In the genomic region with DNA sequence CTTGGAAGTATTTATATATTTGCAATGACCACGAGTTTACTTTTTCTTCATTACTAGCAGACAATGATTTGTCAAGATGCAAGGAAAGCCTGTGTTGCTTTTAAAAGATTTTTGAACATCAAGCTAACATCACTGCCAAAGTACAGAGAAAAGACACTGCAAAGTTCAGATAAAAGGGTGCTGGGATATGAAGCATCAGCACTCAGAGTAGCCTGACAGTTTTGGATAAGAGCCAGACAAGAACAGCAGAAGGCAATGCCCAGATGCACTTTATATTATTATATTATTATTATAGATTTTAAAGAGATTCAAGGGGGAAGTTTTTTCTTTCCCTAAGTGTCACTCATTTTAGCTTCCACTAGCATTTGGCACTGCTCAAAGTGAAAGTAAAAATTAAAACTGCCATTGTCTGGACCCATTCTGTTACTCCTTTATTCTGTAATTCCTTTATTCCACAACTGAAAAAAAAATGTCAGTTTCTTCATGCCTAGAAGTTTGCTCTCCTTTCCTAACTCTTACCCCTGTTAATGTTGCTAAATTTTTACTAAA, we compare ENCODE assay signal across 14 cellular contexts.
DNase-seq lines count a peak whose midpoint lies in the region; ATAC-seq and TF ChIP-seq lines count a peak whose summit lies in the region.
"Had no signal": no experiment of that assay in that cellular context is flagged by ENCODE, and none has a peak within 500 bp of the region (broad histone marks: within the 10 kb centered on the region; RNA-seq: fewer than 3 reads in every experiment).

No MANE protein-coding gene starts in this region.

- in situ Hi-C loops in Panc1 (cut with HindIII; ENCODE audit: low pct_unique_long_range_greater_than_20kb, low sequenced_read_pairs), result no loop called here

- H3K9me3 ChIP-seq in Panc1 (ENCODE audit: control insufficient read depth, insufficient read depth, low read depth, low read length), result no peaks in the 10 kb centered on the region
- no peaks in the 10 kb centered on the region for H3K9me3 ChIP-seq in fibroblast of lung (ENCODE audit: control insufficient read depth, insufficient read depth, low read depth, low read length)
- no peaks in the 10 kb centered on the region for H3K9me3 ChIP-seq in smooth muscle cell (replicated peaks; ENCODE audit: low read depth)

- H3K4me1 Mint-ChIP-seq in T-helper 1 cell treated with Interleukin-12 subunit alpha and Interleukin-12 subunit beta and Interleukin-4 antibody, amounts not matched to agents 30 μg/mL and 1 μg/mL, for 36 hours (ENCODE audit: low read depth), result peaks cover 1% of the 10 kb centered on the region
- H3K4me1 Mint-ChIP-seq in WTC11, result no peaks in the 10 kb centered on the region

- WGBS in smooth muscle cell (ENCODE audit: low lambda C conversion rate), result 66% methylated on average over 1 of the region's 1 CpG

- H2AFZ ChIP-seq in fibroblast of lung (ENCODE audit: low read length) (peak overlapping the region; percentile 44), smooth muscle cell (ENCODE audit: low read depth) (no peak overlapping the region)

- H3K79me2 ChIP-seq in fibroblast of lung (ENCODE audit: control insufficient read depth, insufficient read depth, low read length), result no peaks in the 10 kb centered on the region
- no peaks in the 10 kb centered on the region for H3K79me2 ChIP-seq in smooth muscle cell (ENCODE audit: low read depth)

- no peak overlapping the region for H3K9ac ChIP-seq in fibroblast of lung (ENCODE audit: insufficient read depth, low read length)
- H3K9ac ChIP-seq in smooth muscle cell (ENCODE audit: low read depth), result no peak overlapping the region

- no peak for DNase-seq in T-helper 1 cell
- no peak for DNase-seq in Panc1 (ENCODE audit: low read depth, low spot score)
- peak in 1 of 2 donors; percentile 25 for DNase-seq in fibroblast of lung (ENCODE audit: low read depth in 2 of 2)
- no peak for DNase-seq in smooth muscle cell (lab: John Stamatoyannopoulos, UW; ENCODE audit: unreplicated experiment)
- DNase-seq in WTC11 (ENCODE audit: low spot score), result no peak
- DNase-seq in nucleus accumbens (lab: John Stamatoyannopoulos, UW), result no peak
- DNase-seq: activated CD4-positive, CD25-positive, alpha-beta regulatory T cell treated with anti-CD3 and anti-CD28 coated beads, Interleukin-2, amount 50 U/mL, for 72 hours; activated T-cell treated with anti-CD3 and anti-CD28 coated beads, Interleukin-2, amount 50 U/mL, for 48 hours; naive thymus-derived CD4-positive, alpha-beta T cell; NCI-H1930; SIG-M5 had no signal

- H3K36me3 ChIP-seq in Panc1 (ENCODE audit: control insufficient read depth, insufficient read depth, low read length) (no peaks in the 10 kb centered on the region), fibroblast of lung (ENCODE audit: control insufficient read depth, insufficient read depth, low read length) (no peaks in the 10 kb centered on the region), smooth muscle cell (ENCODE audit: low read depth) (no peaks in the 10 kb centered on the region)

- no peaks in the 10 kb centered on the region for H3K36me3 Mint-ChIP-seq in T-helper 1 cell treated with Interleukin-12 subunit alpha and Interleukin-12 subunit beta and Interleukin-4 antibody, amounts not matched to agents 30 μg/mL and 1 μg/mL, for 36 hours (ENCODE audit: low read depth)
- no peaks in the 10 kb centered on the region for H3K36me3 Mint-ChIP-seq in WTC11
- H3K36me3 Mint-ChIP-seq: naive thymus-derived CD4-positive, alpha-beta T cell had no signal

- H3K4me2 ChIP-seq in fibroblast of lung (ENCODE audit: extremely low read depth, insufficient read depth, low read length) (peak overlapping the region; percentile 74), smooth muscle cell (peak overlapping the region; percentile 19)

- peaks cover 51% of the 10 kb centered on the region for H3K4me1 ChIP-seq in Panc1 (ENCODE audit: control insufficient read depth, insufficient read depth, low read length)
- peaks cover 11% of the 10 kb centered on the region for H3K4me1 ChIP-seq in fibroblast of lung (ENCODE audit: control insufficient read depth, extremely low read depth, insufficient read depth, low read length)
- peaks cover 10% of the 10 kb centered on the region for H3K4me1 ChIP-seq in smooth muscle cell (ENCODE audit: low read depth)

- H3K9me3 Mint-ChIP-seq in T-helper 1 cell treated with Interleukin-12 subunit alpha and Interleukin-12 subunit beta and Interleukin-4 antibody, amounts not matched to agents 30 μg/mL and 1 μg/mL, for 36 hours, result no peaks in the 10 kb centered on the region
- peaks cover 3% of the 10 kb centered on the region; the same call in 1 of the 2 replicates for H3K9me3 Mint-ChIP-seq in WTC11

- H3F3A ChIP-seq in smooth muscle cell (ENCODE audit: low read depth), result peaks cover 8% of the 10 kb centered on the region

- no peak for TF ChIP-seq CTCF in Panc1 (IDR thresholded peaks at IDR 0.05)
- no peak for TF ChIP-seq CTCF in fibroblast of lung (conservative IDR thresholded peaks at IDR 0.05 in 1 of 2, IDR thresholded peaks at IDR 0.05 in 1 of 2; ENCODE audit: low read depth in 1 of 2, low read length in 2 of 2)
- no peak for TF ChIP-seq CTCF in smooth muscle cell (IDR thresholded peaks at IDR 0.05; ENCODE audit: borderline replicate concordance, insufficient read depth, poor library complexity, severe bottlenecking)
- no peak for TF ChIP-seq CTCF in WTC11 (IDR thresholded peaks at IDR 0.05)

- CTCF ChIA-PET in Panc1 (lab: Charles Lee) (no interaction called here), WTC11 (lab: Charles Lee) (interaction anchor here (0.7 kb wide), 1 partner anchor 74 kb away, joined by 3 read pairs; no protein-coding TSS in a partner anchor)

- BruUV-seq in Panc1 (replicated peaks; lab: Mats Ljungman, UMichigan), result no TSS peak

- H3K27me3 ChIP-seq in Panc1 (ENCODE audit: control insufficient read depth, insufficient read depth, low read length), result no peaks in the 10 kb centered on the region
- H3K27me3 ChIP-seq in fibroblast of lung (ENCODE audit: control insufficient read depth, insufficient read depth, low read length), result no peaks in the 10 kb centered on the region
- H3K27me3 ChIP-seq in smooth muscle cell (ENCODE audit: low read depth), result no peaks in the 10 kb centered on the region

- H4K20me1 ChIP-seq in fibroblast of lung (ENCODE audit: control insufficient read depth, extremely low read depth, insufficient read depth, low read length), result no peaks in the 10 kb centered on the region
- no peaks in the 10 kb centered on the region for H4K20me1 ChIP-seq in smooth muscle cell (ENCODE audit: low read depth)

- intact Hi-C loops in Panc1 (cut with micrococcal nuclease; ENCODE audit: unreplicated experiment), result no loop called here

- H3K27ac ChIP-seq in Panc1 (ENCODE audit: low read length), result peak overlapping the region; percentile 77
- H3K27ac ChIP-seq in fibroblast of lung (ENCODE audit: insufficient read depth, low read length), result no peak overlapping the region
- H3K27ac ChIP-seq in smooth muscle cell (ENCODE audit: low read depth), result no peak overlapping the region
- H3K27ac ChIP-seq: epithelial cell of prostate had no signal

- no peaks in the 10 kb centered on the region for H3K27me3 Mint-ChIP-seq in T-helper 1 cell treated with Interleukin-12 subunit alpha and Interleukin-12 subunit beta and Interleukin-4 antibody, amounts not matched to agents 30 μg/mL and 1 μg/mL, for 36 hours (ENCODE audit: low read depth)
- H3K27me3 Mint-ChIP-seq in WTC11 (ENCODE audit: low read depth), result peaks cover 2% of the 10 kb centered on the region; the same call in 1 of the 2 replicates

- H3K27ac Mint-ChIP-seq in T-helper 1 cell treated with Interleukin-12 subunit alpha and Interleukin-12 subunit beta and Interleukin-4 antibody, amounts not matched to agents 30 μg/mL and 1 μg/mL, for 36 hours, result no peak overlapping the region
- H3K27ac Mint-ChIP-seq in WTC11, result no peak overlapping the region
- H3K27ac Mint-ChIP-seq: naive thymus-derived CD4-positive, alpha-beta T cell had no signal

- POLR2A ChIA-PET in Panc1 (lab: Charles Lee) (no interaction called here), WTC11 (lab: Charles Lee) (no interaction called here)

- ATAC-seq in Panc1, result no peak
- no peak for ATAC-seq in WTC11
- no peak for ATAC-seq in HG02840 (IDR thresholded peaks at IDR 0.05; ENCODE audit: low FRiP score, unreplicated experiment)
- ATAC-seq: naive thymus-derived CD4-positive, alpha-beta T cell had no signal

- H3K4me3 ChIP-seq in Panc1 (ENCODE audit: low read depth in 2 of 2, low read length in 2 of 2) (no peak overlapping the region), fibroblast of lung (replicated peaks in 1 of 4; ENCODE audit: control extremely low read depth in 1 of 4, insufficient read depth in 1 of 4, low read depth in 3 of 4, low read length in 4 of 4) (peak overlapping the region in 2 of 4 experiments; percentile 25 to 34), smooth muscle cell (no peak overlapping the region)

- peak overlapping the region; percentile 23 for H3K4me3 Mint-ChIP-seq in T-helper 1 cell treated with Interleukin-12 subunit alpha and Interleukin-12 subunit beta and Interleukin-4 antibody, amounts not matched to agents 30 μg/mL and 1 μg/mL, for 36 hours
- H3K4me3 Mint-ChIP-seq in WTC11, result no peak overlapping the region

TF ChIP-seq in WTC11, 78 proteins besides CTCF, POLR2A, EP300 and RAD21 (continues in another document):
- TF ChIP-seq HMGA2 (CRISPR knock-in tag; IDR thresholded peaks at IDR 0.05), result no peak
